ENCODE assay signal across 29 cellular contexts in genomic region chr10:43921478-43921877, GRCh38.
"Had no signal": no experiment of that assay in that cellular context is flagged by ENCODE, and none has a peak within 500 bp of the region (broad histone marks: within the 10 kb centered on the region; RNA-seq: fewer than 3 reads in every experiment).

No MANE protein-coding gene starts in this region.

- H3K9me3 Mint-ChIP-seq: activated naive CD8-positive, alpha-beta T cell treated with anti-CD3 and anti-CD28 coated beads, Interleukin-2, amount 50 U/mL, for 24 hours; activated T-cell treated with anti-CD3 and anti-CD28 coated beads, Interleukin-2, amount 50 U/mL, for 24 hours; T-helper 2 cell treated with Interferon-gamma antibody and Interleukin-4, amounts not matched to agents 5 μg/mL and 100 μg/mL, for 36 hours had no signal

- H3K4me3 Mint-ChIP-seq: activated CD8-positive, alpha-beta T cell treated with anti-CD3 and anti-CD28 coated beads for 36 hours; activated naive CD8-positive, alpha-beta T cell treated with anti-CD3 and anti-CD28 coated beads for 36 hours; activated naive CD8-positive, alpha-beta T cell treated with anti-CD3 and anti-CD28 coated beads, Interleukin-2, amount 50 U/mL, for 24 hours; activated T-cell treated with anti-CD3 and anti-CD28 coated beads, Interleukin-2, amount 50 U/mL, for 24 hours; activated T-cell treated with anti-CD3 and anti-CD28 coated beads, Interleukin-2, amount 50 U/mL, for 72 hours; endodermal cell; T-helper 17 cell; T-helper 2 cell treated with Interferon-gamma antibody and Interleukin-4, amounts not matched to agents 5 μg/mL and 100 μg/mL, for 36 hours; WTC11 had no signal

- ATAC-seq: activated CD8-positive, alpha-beta T cell treated with anti-CD3 and anti-CD28 coated beads for 36 hours; activated naive CD8-positive, alpha-beta T cell treated with anti-CD3 and anti-CD28 coated beads, Interleukin-2, amount 50 U/mL, for 24 hours; activated T-cell treated with anti-CD3 and anti-CD28 coated beads, Interleukin-2, amount 50 U/mL, for 72 hours; body of pancreas; esophagus mucosa; T-helper 17 cell; WTC11 had no signal

- H3K9me3 ChIP-seq: adrenal gland, body of pancreas had no signal

- H3K27ac Mint-ChIP-seq: activated CD8-positive, alpha-beta T cell treated with anti-CD3 and anti-CD28 coated beads for 36 hours; activated naive CD8-positive, alpha-beta T cell treated with anti-CD3 and anti-CD28 coated beads for 36 hours; activated naive CD8-positive, alpha-beta T cell treated with anti-CD3 and anti-CD28 coated beads, Interleukin-2, amount 50 U/mL, for 24 hours; activated T-cell treated with anti-CD3 and anti-CD28 coated beads, Interleukin-2, amount 50 U/mL, for 24 hours; activated T-cell treated with anti-CD3 and anti-CD28 coated beads, Interleukin-2, amount 50 U/mL, for 72 hours; endodermal cell; T-helper 17 cell; T-helper 2 cell treated with Interferon-gamma antibody and Interleukin-4, amounts not matched to agents 5 μg/mL and 100 μg/mL, for 36 hours; WTC11 had no signal

- H3K4me1 ChIP-seq: adrenal gland, body of pancreas had no signal

- H3K36me3 ChIP-seq: adrenal gland had no signal

- H3K27ac ChIP-seq: adrenal gland, body of pancreas, VCaP had no signal

- DNase-seq: activated CD4-positive, alpha-beta T cell treated with anti-CD3 and anti-CD28 coated beads for 48 hours; activated CD4-positive, alpha-beta T cell treated with anti-CD3 and anti-CD28 coated beads, Interleukin-2, amount 50 U/mL, for 1 hour; activated CD4-positive, alpha-beta T cell treated with anti-CD3 and anti-CD28 coated beads, Interleukin-2, amount 50 U/mL, for 48 hours; activated CD8-positive, alpha-beta memory T cell treated with anti-CD3 and anti-CD28 coated beads, Interleukin-2, amount 50 U/mL, for 4 hours; activated CD8-positive, alpha-beta T cell treated with anti-CD3 and anti-CD28 coated beads for 36 hours; activated gamma-delta T cell; activated naive CD4-positive, alpha-beta T cell; activated naive CD4-positive, alpha-beta T cell treated with anti-CD3 and anti-CD28 coated beads, Interleukin-2, amount 50 U/mL, for 16 hours; activated naive CD8-positive, alpha-beta T cell treated with anti-CD3 and anti-CD28 coated beads for 36 hours; activated naive CD8-positive, alpha-beta T cell treated with anti-CD3 and anti-CD28 coated beads, Interleukin-2, amount 50 U/mL, for 24 hours; activated T-cell treated with anti-CD3 and anti-CD28 coated beads for 4 hours; activated T-cell treated with anti-CD3 and anti-CD28 coated beads, Interleukin-2, amount 50 U/mL, for 24 hours; activated T-cell treated with anti-CD3 and anti-CD28 coated beads, Interleukin-2, amount 50 U/mL, for 72 hours; amygdala; aorta; body of pancreas; caudate nucleus; effector memory CD4-positive, alpha-beta T cell; foreskin fibroblast; T-helper 1 cell; T-helper 17 cell had no signal

- H3K36me3 Mint-ChIP-seq: activated naive CD8-positive, alpha-beta T cell treated with anti-CD3 and anti-CD28 coated beads for 36 hours had no signal

- FAIRE-seq: colon, frontal cortex had no signal

- H3K27me3 ChIP-seq: adrenal gland, body of pancreas had no signal

- H3K4me3 ChIP-seq: adrenal gland, body of pancreas had no signal

- H3K4me1 Mint-ChIP-seq: activated naive CD8-positive, alpha-beta T cell treated with anti-CD3 and anti-CD28 coated beads for 36 hours; activated naive CD8-positive, alpha-beta T cell treated with anti-CD3 and anti-CD28 coated beads, Interleukin-2, amount 50 U/mL, for 24 hours; endodermal cell; T-helper 17 cell; WTC11 had no signal

- H3K27me3 Mint-ChIP-seq: activated CD8-positive, alpha-beta T cell treated with anti-CD3 and anti-CD28 coated beads for 36 hours; activated naive CD8-positive, alpha-beta T cell treated with anti-CD3 and anti-CD28 coated beads for 36 hours; activated T-cell treated with anti-CD3 and anti-CD28 coated beads, Interleukin-2, amount 50 U/mL, for 24 hours had no signal
